In genomic region chr17:49952209-49952911, GRCh38 we compare ENCODE assay signal across 1 cellular context.
A peak's percentile ranks its signal among the peaks of the same experiment; 100 is the strongest.
TF ChIP-seq lines count a peak whose summit lies in the region.

No MANE protein-coding gene starts in this region.

TF ChIP-seq in HepG2, 621 proteins besides CTCF, POLR2A, EP300 and RAD21 (continued from another document):
- no peak for TF ChIP-seq BRF2 (CRISPR knock-in tag; IDR thresholded peaks at IDR 0.05)
- TF ChIP-seq NR2F6 (IDR thresholded peaks at IDR 0.05) = no peak
- peak; percentile 40; the same call in 1 of the 2 replicates for TF ChIP-seq NR2F6 (CRISPR knock-in tag; IDR thresholded peaks at IDR 0.05)
- peak; percentile 55; the same call in 1 of the 2 replicates for TF ChIP-seq PITX1 (CRISPR knock-in tag; IDR thresholded peaks at IDR 0.05)
- TF ChIP-seq ZSCAN22 (CRISPR knock-in tag; IDR thresholded peaks at IDR 0.05) = peak; percentile 77; the same call in 1 of the 2 replicates
- TF ChIP-seq, protein P1, sequence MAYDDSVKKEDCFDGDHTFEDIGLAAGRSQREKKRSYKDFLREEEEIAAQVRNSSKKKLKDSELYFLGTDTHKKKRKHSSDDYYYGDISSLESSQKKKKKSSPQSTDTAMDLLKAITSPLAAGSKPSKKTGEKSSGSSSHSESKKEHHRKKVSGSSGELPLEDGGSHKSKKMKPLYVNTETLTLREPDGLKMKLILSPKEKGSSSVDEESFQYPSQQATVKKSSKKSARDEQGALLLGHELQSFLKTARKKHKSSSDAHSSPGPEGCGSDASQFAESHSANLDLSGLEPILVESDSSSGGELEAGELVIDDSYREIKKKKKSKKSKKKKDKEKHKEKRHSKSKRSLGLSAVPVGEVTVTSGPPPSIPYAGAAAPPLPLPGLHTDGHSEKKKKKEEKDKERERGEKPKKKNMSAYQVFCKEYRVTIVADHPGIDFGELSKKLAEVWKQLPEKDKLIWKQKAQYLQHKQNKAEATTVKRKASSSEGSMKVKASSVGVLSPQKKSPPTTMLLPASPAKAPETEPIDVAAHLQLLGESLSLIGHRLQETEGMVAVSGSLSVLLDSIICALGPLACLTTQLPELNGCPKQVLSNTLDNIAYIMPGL (CRISPR knock-in tag; IDR thresholded peaks at IDR 0.05; ENCODE audit: borderline replicate concordance in 1 of 2, low read depth in 1 of 2) = peak in 1 of 2 experiments; percentile 42; a peak in 1 of 4 replicates
- peak; percentile 39; the same call in 1 of the 2 replicates for TF ChIP-seq KDM2A (CRISPR knock-in tag; IDR thresholded peaks at IDR 0.05; ENCODE audit: borderline replicate concordance, low read depth)
- TF ChIP-seq XRCC5 (optimal IDR thresholded peaks at IDR 0.05; ENCODE audit: low read length) = peak; percentile 97
- TF ChIP-seq ZNF512B (CRISPR knock-in tag; IDR thresholded peaks at IDR 0.05; ENCODE audit: borderline replicate concordance) = 0 out of 2 replicates have a peak, but pooled peaks have one; percentile 56
- TF ChIP-seq, protein P2, sequence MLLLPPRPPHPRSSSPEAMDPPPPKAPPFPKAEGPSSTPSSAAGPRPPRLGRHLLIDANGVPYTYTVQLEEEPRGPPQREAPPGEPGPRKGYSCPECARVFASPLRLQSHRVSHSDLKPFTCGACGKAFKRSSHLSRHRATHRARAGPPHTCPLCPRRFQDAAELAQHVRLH (CRISPR knock-in tag; IDR thresholded peaks at IDR 0.05; ENCODE audit: borderline replicate concordance, low read depth) = peak; percentile 72; the same call in 1 of the 2 replicates
- TF ChIP-seq ZSCAN9 (CRISPR knock-in tag; IDR thresholded peaks at IDR 0.05; ENCODE audit: borderline replicate concordance) = peak; percentile 54; the same call in 1 of the 2 replicates
- TF ChIP-seq, protein P3, sequence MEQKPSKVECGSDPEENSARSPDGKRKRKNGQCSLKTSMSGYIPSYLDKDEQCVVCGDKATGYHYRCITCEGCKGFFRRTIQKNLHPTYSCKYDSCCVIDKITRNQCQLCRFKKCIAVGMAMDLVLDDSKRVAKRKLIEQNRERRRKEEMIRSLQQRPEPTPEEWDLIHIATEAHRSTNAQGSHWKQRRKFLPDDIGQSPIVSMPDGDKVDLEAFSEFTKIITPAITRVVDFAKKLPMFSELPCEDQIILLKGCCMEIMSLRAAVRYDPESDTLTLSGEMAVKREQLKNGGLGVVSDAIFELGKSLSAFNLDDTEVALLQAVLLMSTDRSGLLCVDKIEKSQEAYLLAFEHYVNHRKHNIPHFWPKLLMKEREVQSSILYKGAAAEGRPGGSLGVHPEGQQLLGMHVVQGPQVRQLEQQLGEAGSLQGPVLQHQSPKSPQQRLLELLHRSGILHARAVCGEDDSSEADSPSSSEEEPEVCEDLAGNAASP (CRISPR knock-in tag; IDR thresholded peaks at IDR 0.05; ENCODE audit: borderline replicate concordance) = 0 out of 2 replicates have a peak, but pooled peaks have one; percentile 24
- no peak for TF ChIP-seq MAX (IDR thresholded peaks at IDR 0.05)
- TF ChIP-seq, protein P4, sequence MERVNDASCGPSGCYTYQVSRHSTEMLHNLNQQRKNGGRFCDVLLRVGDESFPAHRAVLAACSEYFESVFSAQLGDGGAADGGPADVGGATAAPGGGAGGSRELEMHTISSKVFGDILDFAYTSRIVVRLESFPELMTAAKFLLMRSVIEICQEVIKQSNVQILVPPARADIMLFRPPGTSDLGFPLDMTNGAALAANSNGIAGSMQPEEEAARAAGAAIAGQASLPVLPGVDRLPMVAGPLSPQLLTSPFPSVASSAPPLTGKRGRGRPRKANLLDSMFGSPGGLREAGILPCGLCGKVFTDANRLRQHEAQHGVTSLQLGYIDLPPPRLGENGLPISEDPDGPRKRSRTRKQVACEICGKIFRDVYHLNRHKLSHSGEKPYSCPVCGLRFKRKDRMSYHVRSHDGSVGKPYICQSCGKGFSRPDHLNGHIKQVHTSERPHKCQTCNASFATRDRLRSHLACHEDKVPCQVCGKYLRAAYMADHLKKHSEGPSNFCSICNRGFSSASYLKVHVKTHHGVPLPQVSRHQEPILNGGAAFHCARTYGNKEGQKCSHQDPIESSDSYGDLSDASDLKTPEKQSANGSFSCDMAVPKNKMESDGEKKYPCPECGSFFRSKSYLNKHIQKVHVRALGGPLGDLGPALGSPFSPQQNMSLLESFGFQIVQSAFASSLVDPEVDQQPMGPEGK (CRISPR knock-in tag; IDR thresholded peaks at IDR 0.05) = 0 out of 2 replicates have a peak, but pooled peaks have one; percentile 8
- TF ChIP-seq ZNF331 (CRISPR knock-in tag; IDR thresholded peaks at IDR 0.05) = 0 out of 2 replicates have a peak, but pooled peaks have one; percentile 32
- TF ChIP-seq SMC3 (IDR thresholded peaks at IDR 0.05; ENCODE audit: low read length) = peak; percentile 81
- TF ChIP-seq NFIC (IDR thresholded peaks at IDR 0.05; ENCODE audit: low read length) = no peak
- peak; percentile 75 for TF ChIP-seq STAG1 (CRISPR knock-in tag; IDR thresholded peaks at IDR 0.05)
- TF ChIP-seq CEBPB (IDR thresholded peaks at IDR 0.05; ENCODE audit: borderline replicate concordance, low read depth, low read length) = no peak
- TF ChIP-seq CREB3 (CRISPR knock-in tag; IDR thresholded peaks at IDR 0.05) = no peak
- 0 out of 2 replicates have a peak, but pooled peaks have one; percentile 14 for TF ChIP-seq ELF3 (CRISPR knock-in tag; IDR thresholded peaks at IDR 0.05)
- no peak for TF ChIP-seq ELF1 (CRISPR knock-in tag; IDR thresholded peaks at IDR 0.05)
- no peak for TF ChIP-seq ZNF253 (CRISPR knock-in tag; IDR thresholded peaks at IDR 0.05; ENCODE audit: borderline replicate concordance)
- 0 out of 2 replicates have a peak, but pooled peaks have one; percentile 40 for TF ChIP-seq FOXO1 (CRISPR knock-in tag; IDR thresholded peaks at IDR 0.05)
- TF ChIP-seq CBX5 (CRISPR knock-in tag; IDR thresholded peaks at IDR 0.05; ENCODE audit: borderline replicate concordance) = 0 out of 2 replicates have a peak, but pooled peaks have one; percentile 48
- TF ChIP-seq GATAD2A (CRISPR knock-in tag; IDR thresholded peaks at IDR 0.05) = peak; percentile 63
